ENCODE assay signal across 13 cellular contexts in genomic region chr1:236893626-236894545, GRCh38.
DNase-seq lines count a peak whose midpoint lies in the region; ATAC-seq and TF ChIP-seq lines count a peak whose summit lies in the region.
"Had no signal": no experiment of that assay in that cellular context is flagged by ENCODE, and none has a peak within 500 bp of the region (broad histone marks: within the 10 kb centered on the region; RNA-seq: fewer than 3 reads in every experiment).

No MANE protein-coding gene starts in this region.

- H3K27ac Mint-ChIP-seq in activated CD4-positive, alpha-beta memory T cell treated with anti-CD3 and anti-CD28 coated beads for 36 hours = no peak overlapping the region
- H3K27ac Mint-ChIP-seq: CD8-positive, alpha-beta T cell; T-helper 17 cell had no signal

- H3K27me3 ChIP-seq in MG63 = no peaks in the 10 kb centered on the region

- H3K4me3 ChIP-seq in MG63 = no peak overlapping the region
- H3K4me3 ChIP-seq in fibroblast of mammary gland (ENCODE audit: control insufficient read depth, low read depth, low read length) = no peak overlapping the region

- no peaks in the 10 kb centered on the region for H3K27me3 Mint-ChIP-seq in activated CD4-positive, alpha-beta memory T cell treated with anti-CD3 and anti-CD28 coated beads for 36 hours
- H3K27me3 Mint-ChIP-seq: T-helper 17 cell had no signal

- peaks cover 40% of the 10 kb centered on the region for H3K36me3 ChIP-seq in MG63

- intact Hi-C loops in posterior cingulate gyrus (cut with DNase I) = no loop called here
- intact Hi-C loops in activated CD4-positive, alpha-beta memory T cell treated with anti-CD3 and anti-CD28 coated beads for 36 hours (cut with micrococcal nuclease) = no loop called here

- no peak for TF ChIP-seq CTCF in fibroblast of mammary gland (conservative IDR thresholded peaks at IDR 0.05; ENCODE audit: control insufficient read depth, insufficient read depth, low read depth, low read length)

- POLR2A ChIA-PET in activated CD4-positive, alpha-beta memory T cell treated with anti-CD3 and anti-CD28 coated beads for 36 hours (lab: Charles Lee) = no interaction called here

- ATAC-seq in GM18870 (IDR thresholded peaks at IDR 0.05; ENCODE audit: unreplicated experiment) = no peak
- ATAC-seq: CD8-positive, alpha-beta T cell; T-helper 17 cell had no signal

- CTCF ChIA-PET in activated CD4-positive, alpha-beta memory T cell treated with anti-CD3 and anti-CD28 coated beads for 36 hours (lab: Charles Lee) = no interaction called here

- no peaks in the 10 kb centered on the region for H3K9me3 ChIP-seq in MG63

- H3K4me3 Mint-ChIP-seq in activated CD4-positive, alpha-beta memory T cell treated with anti-CD3 and anti-CD28 coated beads for 36 hours = no peak overlapping the region
- H3K4me3 Mint-ChIP-seq: CD8-positive, alpha-beta T cell; T-helper 17 cell had no signal

- no peaks in the 10 kb centered on the region for H3K9me3 Mint-ChIP-seq in activated CD4-positive, alpha-beta memory T cell treated with anti-CD3 and anti-CD28 coated beads for 36 hours
- H3K9me3 Mint-ChIP-seq: CD8-positive, alpha-beta T cell had no signal

- H3K36me3 Mint-ChIP-seq in activated CD4-positive, alpha-beta memory T cell treated with anti-CD3 and anti-CD28 coated beads for 36 hours = peaks cover 69% of the 10 kb centered on the region

- no peaks in the 10 kb centered on the region for H3K4me1 Mint-ChIP-seq in activated CD4-positive, alpha-beta memory T cell treated with anti-CD3 and anti-CD28 coated beads for 36 hours (ENCODE audit: low read depth)

- peak; percentile 92 for DNase-seq in EH (ENCODE audit: low read depth)
- peak; percentile 33 for DNase-seq in MG63
- peak; percentile 16 for DNase-seq in fibroblast of mammary gland (ENCODE audit: low read depth)
- peak in 7 of 10 donors; percentile 25 to 89 (median 50) for DNase-seq in posterior cingulate gyrus
- DNase-seq in activated CD4-positive, alpha-beta memory T cell treated with anti-CD3 and anti-CD28 coated beads for 36 hours = no peak
- DNase-seq in activated CD4-positive, alpha-beta T cell treated with anti-CD3 and anti-CD28 coated beads for 48 hours = no peak
- DNase-seq: activated CD4-positive, CD25-positive, alpha-beta regulatory T cell; activated effector memory CD4-positive, alpha-beta T cell treated with anti-CD3 and anti-CD28 coated beads, Interleukin-2, amount 50 U/mL, for 16 hours; CD8-positive, alpha-beta T cell; NCI-H1417; NK-92 treated with Interleukin-12 subunit alpha and Interleukin-12 subunit beta, amount 100 ng/mL, for 24 hours; T-helper 17 cell had no signal

Comparison
In these comparisons a context has a peak if more than half of its experiments do, and no peak if none do; other contexts are left out.
1. DNase-seq: peak in EH (single experiment), MG63 (single experiment), fibroblast of mammary gland (single experiment) and posterior cingulate gyrus (7 of 10); none in activated CD4-positive, alpha-beta memory T cell treated with anti-CD3 and anti-CD28 coated beads for 36 hours (single experiment) and activated CD4-positive, alpha-beta T cell treated with anti-CD3 and anti-CD28 coated beads for 48 hours (single experiment).